20 cellular contexts compared by ENCODE assay signal in the genomic region with DNA sequence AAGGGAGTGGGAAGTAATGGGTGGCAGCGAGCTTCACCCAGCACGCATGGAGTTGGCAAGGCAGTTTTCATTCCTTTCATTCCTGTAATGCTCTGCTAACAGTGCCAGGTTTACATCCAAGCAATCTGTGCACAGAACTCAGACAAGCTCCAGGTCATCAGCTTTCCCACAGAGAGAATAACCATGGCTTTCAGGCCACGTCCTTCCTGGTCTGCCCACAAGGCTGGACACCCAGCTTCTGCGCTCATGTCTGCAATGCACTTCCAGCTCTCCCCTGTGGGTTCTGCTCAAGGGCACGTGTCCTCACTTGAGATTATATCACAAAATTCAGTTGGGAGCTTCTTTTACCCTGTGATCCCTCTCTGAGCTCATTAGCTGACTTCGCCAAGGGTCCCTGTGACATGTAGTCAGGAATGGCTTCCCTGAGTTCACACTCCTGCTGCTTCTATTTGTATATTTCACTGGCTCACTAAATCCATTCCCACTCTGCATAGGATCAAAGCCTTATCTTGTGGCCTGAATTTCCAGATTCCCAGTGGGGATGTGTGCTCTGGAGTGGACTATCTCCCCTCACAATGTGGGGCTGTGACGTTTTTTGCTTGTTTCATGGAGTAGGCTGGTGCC. TPM values are rescaled to one million over a fixed set of nuclear protein-coding genes. Genes with fewer than 3 reads are reported as not detected.
DNase-seq lines count a peak whose midpoint lies in the region; ATAC-seq and TF ChIP-seq lines count a peak whose summit lies in the region.
"Had no signal": no experiment of that assay in that cellular context is flagged by ENCODE, and none has a peak within 500 bp of the region (broad histone marks: within the 10 kb centered on the region; RNA-seq: fewer than 3 reads in every experiment).

No MANE protein-coding gene starts in this region.

- in situ Hi-C loops in GM23248 (cut with MboI) = no loop called here

- H3K4me2 ChIP-seq in GM23248 (ENCODE audit: unreplicated experiment) = no peak overlapping the region
- H3K4me2 ChIP-seq: BLaER1 treated with 17β-estradiol and CSF1 and Interleukin-3, amounts not matched to agents 10 nM and 100 nM had no signal

- H3K79me2 ChIP-seq in GM23248 (ENCODE audit: insufficient read depth) = no peaks in the 10 kb centered on the region
- H3K79me2 ChIP-seq: parathyroid adenoma had no signal

- no peak overlapping the region for H3K9ac ChIP-seq in GM23248
- H3K9ac ChIP-seq: BLaER1 treated with 17β-estradiol and CSF1 and Interleukin-3, amounts not matched to agents 10 nM and 100 nM; parathyroid adenoma had no signal

- no peak for TF ChIP-seq CTCF in retinal pigment epithelial cell (conservative IDR thresholded peaks at IDR 0.05; ENCODE audit: low read depth, low read length)

- no peaks in the 10 kb centered on the region for H3K9me2 ChIP-seq in GM23248 (ENCODE audit: insufficient read depth)

- WGBS in GM23248 (ENCODE audit: low coverage in 1 of 2, low lambda C conversion rate in 2 of 2, missing lambda C conversion rate in 2 of 2), 2 experiments = 58 to 60% methylated on average over 7 of the region's 7 CpGs

- no peaks in the 10 kb centered on the region for H3K9me3 ChIP-seq in GM23248 (ENCODE audit: low read depth)
- H3K9me3 ChIP-seq: esophagus squamous epithelium, mucosa of descending colon, suprapubic skin had no signal

- no peak overlapping the region for H3K27ac ChIP-seq in GM23248
- H3K27ac ChIP-seq: BLaER1 treated with 17β-estradiol and CSF1 and Interleukin-3, amounts not matched to agents 10 nM and 100 nM; esophagus squamous epithelium; parathyroid adenoma; RWPE1; suprapubic skin had no signal

- no peaks in the 10 kb centered on the region for H3K36me3 ChIP-seq in GM23248 (ENCODE audit: low read depth)
- H3K36me3 ChIP-seq: BLaER1 treated with 17β-estradiol and CSF1 and Interleukin-3, amounts not matched to agents 10 nM and 100 nM; suprapubic skin had no signal

- H3K4me3 ChIP-seq in GM23248 (no peak overlapping the region), retinal pigment epithelial cell (ENCODE audit: low read length) (no peak overlapping the region)
- H3K4me3 ChIP-seq: BLaER1 treated with 17β-estradiol and CSF1 and Interleukin-3, amounts not matched to agents 10 nM and 100 nM; esophagus squamous epithelium; mucosa of descending colon; suprapubic skin had no signal

- H3K27me3 ChIP-seq in GM23248 (replicated peaks; ENCODE audit: insufficient read depth) = no peaks in the 10 kb centered on the region
- H3K27me3 ChIP-seq: BLaER1 treated with 17β-estradiol and CSF1 and Interleukin-3, amounts not matched to agents 10 nM and 100 nM; esophagus squamous epithelium; suprapubic skin had no signal

- DNase-seq in GM23248 (peak; percentile 49), dedifferentiated amniotic fluid mesenchymal stem cell (ENCODE audit: extremely low spot score) (peak; percentile 49), iPS-NIHi7 (ENCODE audit: extremely low spot score) (peak; percentile 7), retinal pigment epithelial cell (ENCODE audit: low read depth) (peak; percentile 21), islet precursor cell (no peak), left colon (no peak), COLO668 (lab: John Stamatoyannopoulos, UW; ENCODE audit: unreplicated experiment) (no peak)
- DNase-seq: activated CD4-positive, alpha-beta T cell treated with anti-CD3 and anti-CD28 coated beads for 4 hours; DND-41; esophagus squamous epithelium; mucosa of descending colon; NCI-H2029; NCI-H774; stimulated activated CD4-positive, alpha-beta T cell treated with anti-CD3 and anti-CD28 coated beads, Interleukin-15, amount 100 ng/mL, for 24 hours; T-helper 17 cell had no signal

- no peaks in the 10 kb centered on the region for H3F3A ChIP-seq in GM23248 (ENCODE audit: insufficient read depth)

- H4K20me1 ChIP-seq in GM23248 (ENCODE audit: insufficient read depth) = no peaks in the 10 kb centered on the region
- H4K20me1 ChIP-seq: BLaER1 treated with 17β-estradiol and CSF1 and Interleukin-3, amounts not matched to agents 10 nM and 100 nM had no signal

- no peak overlapping the region for H2AFZ ChIP-seq in GM23248
- H2AFZ ChIP-seq: parathyroid adenoma had no signal

- peaks cover 4% of the 10 kb centered on the region; the same call in 1 of the 2 replicates for H3K4me1 ChIP-seq in GM23248 (ENCODE audit: insufficient read depth)
- H3K4me1 ChIP-seq: parathyroid adenoma had no signal

- no peak for ATAC-seq in GM19463 (IDR thresholded peaks at IDR 0.05; ENCODE audit: unreplicated experiment)
- no peak for ATAC-seq in left colon
- ATAC-seq: mucosa of descending colon, T-helper 17 cell had no signal

- intact Hi-C loops in left colon (cut with DNase I, micrococcal nuclease) = no loop called here

RNA-seq across cellular contexts. Expression of a gene that starts 18.6 kb away (rescaled TPM):
- total RNA-seq in GM23248 (2014; rRNA removed; shearing (Covaris generic)) = 9.6 and 13.7 TPM in 2 replicates
- 19.8 and 20.9 TPM in 2 replicates for polyA plus RNA-seq in GM23248 (2016; fragmentation: Nextera tagmentation; extraction: Ambion mirVana)
- total RNA-seq in left colon = 10 to 100 TPM; 18.8 to 65.4 TPM
- total RNA-seq: T-helper 17 cell had no signal

RNA-seq across cellular contexts. Expression of a gene that starts 21.9 kb away (rescaled TPM):
- 23.8 and 39.4 TPM in 2 replicates for total RNA-seq in GM23248 (2014; rRNA removed; shearing (Covaris generic))
- polyA plus RNA-seq in GM23248 (2016; fragmentation: Nextera tagmentation; extraction: Ambion mirVana) = 43.9 and 44.5 TPM in 2 replicates
- total RNA-seq in left colon = 10 to 100 TPM; 12.8 to 88.1 TPM

Comparison
In these comparisons a context has a peak if more than half of its experiments do, and no peak if none do; other contexts are left out.
1. DNase-seq: peak in GM23248 (single experiment), dedifferentiated amniotic fluid mesenchymal stem cell (single experiment), iPS-NIHi7 (single experiment) and retinal pigment epithelial cell (single experiment); none in islet precursor cell (single experiment), left colon (0 of 2) and COLO668 (single experiment).